In the genomic region with DNA sequence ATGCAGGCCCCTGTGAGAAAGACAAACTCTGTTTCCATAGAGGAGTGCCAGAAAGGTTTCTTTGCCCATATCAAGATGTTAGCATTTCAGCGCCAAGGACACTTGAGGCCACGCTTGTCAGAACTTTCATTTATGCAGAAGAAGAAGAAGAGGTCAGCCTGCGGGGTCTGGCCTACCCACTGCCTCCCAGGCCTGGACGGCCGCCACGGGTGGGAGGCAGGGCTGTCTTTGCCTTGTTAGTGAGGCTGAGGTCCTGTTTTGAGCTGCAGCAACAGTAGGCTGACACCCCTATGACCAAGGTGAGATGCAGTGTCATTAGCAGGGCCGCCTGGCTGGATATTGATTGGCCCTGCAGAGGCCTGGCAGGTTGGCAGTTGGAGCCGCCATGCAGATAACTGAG, we compare ENCODE assay signal across 1 cellular context.
TF ChIP-seq lines count a peak whose summit lies in the region.

No MANE protein-coding gene starts in this region.

TF ChIP-seq in SK-N-SH, 30 proteins besides CTCF, POLR2A, EP300 and RAD21 (continued from another document):
- TF ChIP-seq, protein P1, sequence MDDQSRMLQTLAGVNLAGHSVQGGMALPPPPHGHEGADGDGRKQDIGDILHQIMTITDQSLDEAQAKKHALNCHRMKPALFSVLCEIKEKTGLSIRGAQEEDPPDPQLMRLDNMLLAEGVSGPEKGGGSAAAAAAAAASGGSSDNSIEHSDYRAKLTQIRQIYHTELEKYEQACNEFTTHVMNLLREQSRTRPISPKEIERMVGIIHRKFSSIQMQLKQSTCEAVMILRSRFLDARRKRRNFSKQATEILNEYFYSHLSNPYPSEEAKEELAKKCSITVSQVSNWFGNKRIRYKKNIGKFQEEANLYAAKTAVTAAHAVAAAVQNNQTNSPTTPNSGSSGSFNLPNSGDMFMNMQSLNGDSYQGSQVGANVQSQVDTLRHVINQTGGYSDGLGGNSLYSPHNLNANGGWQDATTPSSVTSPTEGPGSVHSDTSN (IDR thresholded peaks at IDR 0.05), result no peak
- TF ChIP-seq POLR2AphosphoS5 (IDR thresholded peaks at IDR 0.05; ENCODE audit: low read depth, low read length) (no peak), TCF12 (IDR thresholded peaks at IDR 0.05) (no peak), RFX5 (IDR thresholded peaks at IDR 0.05; ENCODE audit: low read length) (no peak), FOXM1 (IDR thresholded peaks at IDR 0.05; ENCODE audit: low read depth) (no peak), EZH2phosphoT487 (IDR thresholded peaks at IDR 0.05; ENCODE audit: borderline replicate concordance, low read depth) (no peak), CHD2 (IDR thresholded peaks at IDR 0.05; ENCODE audit: low read length, partially characterized antibody) (no peak)
- TF ChIP-seq, protein P2, sequence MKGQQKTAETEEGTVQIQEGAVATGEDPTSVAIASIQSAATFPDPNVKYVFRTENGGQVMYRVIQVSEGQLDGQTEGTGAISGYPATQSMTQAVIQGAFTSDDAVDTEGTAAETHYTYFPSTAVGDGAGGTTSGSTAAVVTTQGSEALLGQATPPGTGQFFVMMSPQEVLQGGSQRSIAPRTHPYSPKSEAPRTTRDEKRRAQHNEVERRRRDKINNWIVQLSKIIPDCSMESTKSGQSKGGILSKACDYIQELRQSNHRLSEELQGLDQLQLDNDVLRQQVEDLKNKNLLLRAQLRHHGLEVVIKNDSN (IDR thresholded peaks at IDR 0.05; ENCODE audit: borderline replicate concordance, low read depth), result no peak
